9 cellular contexts compared by ENCODE assay signal in the genomic region with DNA sequence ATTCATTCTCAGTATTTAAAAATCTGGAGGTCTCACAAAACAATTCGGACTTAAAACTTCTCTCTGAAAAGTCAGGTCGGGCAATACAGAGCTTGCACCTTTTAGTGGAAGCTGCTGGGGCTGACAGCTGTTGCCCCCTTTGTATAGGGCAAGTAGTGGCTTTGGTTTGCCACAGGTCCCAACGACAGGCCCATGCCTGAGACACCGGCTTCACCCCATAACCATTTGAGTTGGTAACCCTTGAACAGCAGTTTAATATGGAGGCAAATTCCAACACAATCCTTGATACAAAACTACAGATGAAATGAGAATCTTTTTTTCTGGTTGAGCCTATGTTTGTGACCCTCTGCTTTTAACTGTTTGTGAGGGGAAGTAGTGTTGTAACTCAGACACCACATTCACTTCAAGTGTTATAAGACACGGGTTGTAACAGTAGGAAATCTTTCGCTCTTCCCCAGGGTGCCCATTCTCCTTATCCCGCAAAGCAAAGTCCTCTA. TPM values are rescaled to one million over a fixed set of nuclear protein-coding genes. Genes with fewer than 3 reads are reported as not detected.
DNase-seq lines count a peak whose midpoint lies in the region; ATAC-seq and TF ChIP-seq lines count a peak whose summit lies in the region.
"Had no signal": no experiment of that assay in that cellular context is flagged by ENCODE, and none has a peak within 500 bp of the region (broad histone marks: within the 10 kb centered on the region; RNA-seq: fewer than 3 reads in every experiment).

No MANE protein-coding gene starts in this region.

- peak overlapping the region; percentile 80 for H3K9ac ChIP-seq in skeletal muscle satellite cell (ENCODE audit: low read depth, low read length)

- DNase-seq in SJSA1 (ENCODE audit: low read depth in 1 of 2, low spot score in 2 of 2): no peak
- no peak for DNase-seq in fibroblast of mammary gland (ENCODE audit: low read depth)
- DNase-seq in GOT3 (lab: John Stamatoyannopoulos, UW): no peak
- DNase-seq: stimulated activated CD4-positive, alpha-beta T cell treated with anti-CD3 and anti-CD28 coated beads, Interleukin-2, amount 100 ng/mL, for 48 hours had no signal

- H3K36me3 ChIP-seq in SJSA1 (0 out of 2 replicates have a peak, but pooled peaks cover 6% of the 10 kb centered on the region), skeletal muscle satellite cell (ENCODE audit: insufficient read depth, low read length) (peaks cover 10% of the 10 kb centered on the region)

- TF ChIP-seq CTCF in fibroblast of mammary gland (conservative IDR thresholded peaks at IDR 0.05; ENCODE audit: control insufficient read depth, insufficient read depth, low read depth, low read length): peak; percentile 13

- peak overlapping the region; percentile 71 for H3K27ac ChIP-seq in SJSA1

- H3K4me1 ChIP-seq in SJSA1 (replicated peaks) (peaks cover 32% of the 10 kb centered on the region), skeletal muscle satellite cell (ENCODE audit: control insufficient read depth, insufficient read depth, low read length) (peaks cover 36% of the 10 kb centered on the region)

- peak overlapping the region; percentile 51 for H3K4me3 ChIP-seq in SJSA1
- H3K4me3 ChIP-seq in fibroblast of mammary gland (ENCODE audit: control insufficient read depth, low read depth, low read length): peak overlapping the region; percentile 65
- H3K4me3 ChIP-seq in skeletal muscle satellite cell (ENCODE audit: low read length): peak overlapping the region; percentile 92

- H3K9me3 ChIP-seq in SJSA1 (replicated peaks) (no peaks in the 10 kb centered on the region), skeletal muscle satellite cell (replicated peaks; ENCODE audit: low read length) (no peaks in the 10 kb centered on the region)

- no peaks in the 10 kb centered on the region for H3K27me3 ChIP-seq in SJSA1 (replicated peaks)
- no peaks in the 10 kb centered on the region for H3K27me3 ChIP-seq in skeletal muscle satellite cell (ENCODE audit: control insufficient read depth, insufficient read depth, low read length)

- ATAC-seq in GM18517 (IDR thresholded peaks at IDR 0.05; ENCODE audit: unreplicated experiment) (peak; percentile 9), HG03378 (IDR thresholded peaks at IDR 0.05; ENCODE audit: unreplicated experiment) (no peak), GM21825 (IDR thresholded peaks at IDR 0.05; ENCODE audit: unreplicated experiment) (no peak), GM21576 (IDR thresholded peaks at IDR 0.05; ENCODE audit: unreplicated experiment) (no peak)

- peak overlapping the region; percentile 97 for H3K4me2 ChIP-seq in skeletal muscle satellite cell (ENCODE audit: low read length)

RNA-seq across cellular contexts. Expression of a gene that starts 0.8 kb away (rescaled TPM):
- total RNA-seq in SJSA1 (2014; rRNA removed; shearing (Covaris generic)): 18.1 and 60.3 TPM in 2 replicates
- 119 and 152 TPM in 2 replicates for total RNA-seq in skeletal muscle satellite cell (2012; rRNA removed)
